Comparison of ENCODE assay signal across 12 cellular contexts in the genomic region with DNA sequence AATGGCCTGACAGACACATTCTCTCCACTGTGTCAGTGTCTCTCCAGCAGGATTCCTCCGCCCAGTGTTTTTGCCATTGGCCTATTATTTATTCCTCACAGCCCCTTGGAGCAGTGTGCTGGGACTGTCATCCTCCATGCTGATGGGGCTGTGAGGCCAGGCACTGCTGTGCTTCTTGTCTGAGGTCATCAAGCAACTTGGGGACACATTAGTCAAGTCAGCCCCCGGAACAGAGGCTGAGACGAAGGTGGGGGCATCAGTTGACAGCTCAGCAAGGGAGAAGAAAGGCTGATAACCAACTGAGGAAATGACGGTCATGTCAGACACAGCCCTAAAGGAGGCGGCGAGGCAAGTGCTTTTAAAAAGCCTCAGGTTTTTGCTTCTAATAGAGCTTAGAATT.
DNase-seq lines count a peak whose midpoint lies in the region; ATAC-seq and TF ChIP-seq lines count a peak whose summit lies in the region.
"Had no signal": no experiment of that assay in that cellular context is flagged by ENCODE, and none has a peak within 500 bp of the region (broad histone marks: within the 10 kb centered on the region; RNA-seq: fewer than 3 reads in every experiment).

No MANE protein-coding gene starts in this region.

- H3K4me1 Mint-ChIP-seq in nephron progenitor cell: peaks cover 54% of the 10 kb centered on the region

- no peaks in the 10 kb centered on the region for H3K9me3 ChIP-seq in upper lobe of right lung

- H3K27me3 Mint-ChIP-seq in nephron progenitor cell (ENCODE audit: low read depth, poor library complexity): peaks cover 3% of the 10 kb centered on the region

- peaks cover 22% of the 10 kb centered on the region for H3K36me3 Mint-ChIP-seq in nephron progenitor cell (ENCODE audit: low read depth)
- H3K36me3 Mint-ChIP-seq: activated naive CD4-positive, alpha-beta T cell treated with anti-CD3 and anti-CD28 coated beads, Interleukin-2, amount 50 U/mL, for 72 hours had no signal

- peak; percentile 45 for ATAC-seq in upper lobe of right lung

- DNase-seq in activated gamma-delta T cell treated with Interleukin-2 at 50 U/mL for 16 hours (peak; percentile 38), activated gamma-delta T cell (lab: John Stamatoyannopoulos, UW) (no peak), brain microvascular endothelial cell (no peak), nephron progenitor cell (no peak), upper lobe of right lung (no peak), NCI-H345 treated with DMSO at 0.1 percent for 48 hours (lab: John Stamatoyannopoulos, UW; ENCODE audit: unreplicated experiment) (no peak), G401 (ENCODE audit: low spot score) (no peak)
- no peak for DNase-seq in activated naive CD4-positive, alpha-beta T cell treated with Interleukin-2 at 50 U/mL for 16 hours
- DNase-seq: activated CD4-positive, alpha-beta T cell treated with anti-CD3 and anti-CD28 coated beads for 4 hours; DMS 273 treated with DMSO at 0.1 percent for 48 hours; trophoblast cell had no signal

- no peak overlapping the region for H3K4me3 Mint-ChIP-seq in nephron progenitor cell

- TF ChIP-seq CTCF in brain microvascular endothelial cell (IDR thresholded peaks at IDR 0.05; ENCODE audit: low read depth, low read length, missing control alignments) (no peak), nephron progenitor cell (IDR thresholded peaks at IDR 0.05) (no peak), upper lobe of right lung (IDR thresholded peaks at IDR 0.05) (no peak)

- H3K27ac Mint-ChIP-seq in nephron progenitor cell: peak overlapping the region; percentile 94
- H3K27ac Mint-ChIP-seq: activated naive CD4-positive, alpha-beta T cell treated with anti-CD3 and anti-CD28 coated beads, Interleukin-2, amount 50 U/mL, for 72 hours had no signal

- no peak overlapping the region for H3K4me3 ChIP-seq in brain microvascular endothelial cell (ENCODE audit: low read depth, low read length)
- H3K4me3 ChIP-seq in upper lobe of right lung: no peak overlapping the region

- H3K36me3 ChIP-seq in brain microvascular endothelial cell (replicated peaks): no peaks in the 10 kb centered on the region
- H3K36me3 ChIP-seq in upper lobe of right lung: no peaks in the 10 kb centered on the region

- H3K27ac ChIP-seq in brain microvascular endothelial cell (peak overlapping the region; percentile 96), upper lobe of right lung (peak overlapping the region; percentile 72)

- intact Hi-C loops in upper lobe of right lung (cut with DNase I): no loop called here

- in situ Hi-C loops in brain microvascular endothelial cell (cut with HindIII; ENCODE audit: low pct_ligation_motif_present, low sequenced_read_pairs) (no loop called here), G401 (cut with HindIII; ENCODE audit: low sequenced_read_pairs) (no loop called here)

- H3K27me3 ChIP-seq in brain microvascular endothelial cell (replicated peaks) (no peaks in the 10 kb centered on the region), upper lobe of right lung (no peaks in the 10 kb centered on the region)

- peaks cover 32% of the 10 kb centered on the region for H3K4me1 ChIP-seq in upper lobe of right lung

- H3K9me3 Mint-ChIP-seq in nephron progenitor cell: peaks cover 5% of the 10 kb centered on the region
- H3K9me3 Mint-ChIP-seq: activated naive CD4-positive, alpha-beta T cell treated with anti-CD3 and anti-CD28 coated beads, Interleukin-2, amount 50 U/mL, for 72 hours had no signal
